8 cellular contexts compared by ENCODE assay signal in genomic region chr3:161343540-161343939, GRCh38. TPM values are rescaled to one million over a fixed set of nuclear protein-coding genes. Genes with fewer than 3 reads are reported as not detected.
"Had no signal": no experiment of that assay in that cellular context is flagged by ENCODE, and none has a peak within 500 bp of the region (broad histone marks: within the 10 kb centered on the region; RNA-seq: fewer than 3 reads in every experiment).

No MANE protein-coding gene starts in this region.

- FAIRE-seq: HTR-8/SVneo, K562 had no signal

- H3K9me3 Mint-ChIP-seq: IgD-negative memory B cell had no signal

- H3K4me3 Mint-ChIP-seq: IgD-negative memory B cell had no signal

- H3K4me3 ChIP-seq: K562 had no signal

- DNase-seq: IMR-90, KBM-7, KG1 had no signal

- H3K9ac ChIP-seq: KMS-11 had no signal

- H3K4me1 Mint-ChIP-seq: IgD-negative memory B cell had no signal

- H3K36me3 Mint-ChIP-seq: IgD-negative memory B cell had no signal

- H3K27ac Mint-ChIP-seq: IgD-negative memory B cell had no signal

- H3K27ac ChIP-seq: HL-60, KMS-11 had no signal

- H3K4me2 ChIP-seq: KMS-11 had no signal

- ATAC-seq: K562 had no signal

RNA-seq across cellular contexts. Expression of gene SPTSSB, which starts 27.8 kb away (rescaled TPM):
- total RNA-seq: IMR-90 had no signal
- polyA plus RNA-seq: IgD-negative memory B cell, IMR-90, K562 had no signal
